Comparison of ENCODE assay signal across 8 cellular contexts in the genomic region with DNA sequence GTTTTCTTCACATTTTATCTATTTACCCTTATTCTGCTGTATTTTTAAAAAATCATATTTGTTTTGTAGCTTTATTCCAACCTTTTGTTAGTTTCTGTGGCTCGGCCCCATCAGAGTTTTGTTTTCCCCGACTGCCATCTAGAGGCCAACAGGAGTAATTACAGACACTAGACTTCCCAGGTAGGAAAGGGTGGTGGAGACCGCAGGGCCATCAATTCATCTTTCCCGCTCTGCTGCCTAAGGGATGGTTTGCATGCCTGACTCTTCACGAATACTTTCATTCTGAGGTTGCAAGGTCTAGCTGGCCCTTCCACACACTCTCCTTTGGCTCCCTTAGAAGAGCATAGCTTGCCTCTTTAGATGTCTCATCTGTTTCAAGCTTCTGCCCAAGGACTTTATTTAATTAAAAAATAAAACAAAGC.
A peak's percentile ranks its signal among the peaks of the same experiment; 100 is the strongest.
DNase-seq lines count a peak whose midpoint lies in the region; TF ChIP-seq lines count a peak whose summit lies in the region.

No MANE protein-coding gene starts in this region.

- TF ChIP-seq CTCF in LNCaP clone FGC (IDR thresholded peaks at IDR 0.05; ENCODE audit: control insufficient read depth, extremely low read depth, insufficient read depth) (peak; percentile 63), cardiac fibroblast (IDR thresholded peaks at IDR 0.05; ENCODE audit: low read depth, low read length) (peak; percentile 70)

- DNase-seq in NCI-H2107 treated with DMSO at 0.1 percent for 48 hours (lab: John Stamatoyannopoulos, UW; ENCODE audit: unreplicated experiment) (peak; percentile 19), NCI-H2107 (lab: John Stamatoyannopoulos, UW) (no peak), LNCaP clone FGC (ENCODE audit: low read depth) (no peak), T1000 (lab: John Stamatoyannopoulos, UW) (peak; percentile 11), cardiac fibroblast (ENCODE audit: low read depth in 2 of 2) (peak; percentile 73 to 74), kidney tubule cell (ENCODE audit: low spot score) (peak; percentile 69), cerebellar nuclear complex (lab: John Stamatoyannopoulos, UW) (no peak)
- DNase-seq in stimulated activated CD4-positive, alpha-beta T cell treated with anti-CD3 and anti-CD28 coated beads, TNF-alpha, amount 100 ng/mL, for 4 hours (ENCODE audit: low read depth in 3 of 3) = peak in 2 of 3 experiments; percentile 2 to 25

- H3K4me3 ChIP-seq in LNCaP clone FGC (ENCODE audit: low read depth, low read length) = no peak overlapping the region
- no peak overlapping the region for H3K4me3 ChIP-seq in cardiac fibroblast (replicated peaks in 1 of 2; ENCODE audit: low read depth in 2 of 2, low read length in 2 of 2)

Comparison
In these comparisons a context has a peak if more than half of its experiments do, and no peak if none do; other contexts are left out.
1. DNase-seq: peak in NCI-H2107 treated with DMSO at 0.1 percent for 48 hours (single experiment), T1000 (single experiment), cardiac fibroblast (2 of 2), kidney tubule cell (single experiment) and stimulated activated CD4-positive, alpha-beta T cell treated with anti-CD3 and anti-CD28 coated beads, TNF-alpha, amount 100 ng/mL, for 4 hours (2 of 3); none in NCI-H2107 (single experiment), LNCaP clone FGC (single experiment) and cerebellar nuclear complex (0 of 2).